10 cellular contexts compared by ENCODE assay signal in genomic region chr12:111427417-111428074, GRCh38. TPM values are rescaled to one million over a fixed set of nuclear protein-coding genes. Genes with fewer than 3 reads are reported as not detected.
DNase-seq lines count a peak whose midpoint lies in the region; ATAC-seq and TF ChIP-seq lines count a peak whose summit lies in the region.
"Had no signal": no experiment of that assay in that cellular context is flagged by ENCODE, and none has a peak within 500 bp of the region (broad histone marks: within the 10 kb centered on the region; RNA-seq: fewer than 3 reads in every experiment).

No MANE protein-coding gene starts in this region.

- peak overlapping the region; percentile 25 to 81 (median 72); a peak in 16 of 22 replicates for H3K9ac ChIP-seq in BLaER1 treated with 17β-estradiol and CSF1 and Interleukin-3, amounts not matched to agents 10 nM and 100 nM

- H3K4me3 ChIP-seq in BLaER1 treated with 17β-estradiol and CSF1 and Interleukin-3, amounts not matched to agents 10 nM and 100 nM = peak overlapping the region in 5 of 10 experiments; percentile 26 to 59 (median 44); a peak in 5 of 20 replicates
- H3K4me3 ChIP-seq in effector memory CD4-positive, alpha-beta T cell (ENCODE audit: insufficient read depth, low read depth, low read length, poor library complexity, severe bottlenecking) = no peak overlapping the region
- no peak overlapping the region for H3K4me3 ChIP-seq in osteoblast (ENCODE audit: insufficient read depth, low read length)
- H3K4me3 ChIP-seq: pancreas had no signal

- peak overlapping the region; percentile 93 to 100 (median 98) for H3K4me2 ChIP-seq in BLaER1 treated with 17β-estradiol and CSF1 and Interleukin-3, amounts not matched to agents 10 nM and 100 nM
- no peak overlapping the region for H3K4me2 ChIP-seq in osteoblast (ENCODE audit: insufficient read depth, low read length)

- H3K4me1 ChIP-seq in BLaER1 treated with 17β-estradiol and CSF1 and Interleukin-3, amounts not matched to agents 10 nM and 100 nM = peaks cover 97 to 100% (median 99%) of the 10 kb centered on the region in 10 experiments
- H3K4me1 ChIP-seq in effector memory CD4-positive, alpha-beta T cell (ENCODE audit: control insufficient read depth, insufficient read depth, low read length, poor library complexity, severe bottlenecking) = peaks cover 87% of the 10 kb centered on the region
- peaks cover 62% of the 10 kb centered on the region for H3K4me1 ChIP-seq in osteoblast (ENCODE audit: insufficient read depth, low read length)

- peaks cover 98% of the 10 kb centered on the region for H3K79me2 ChIP-seq in osteoblast (ENCODE audit: insufficient read depth, low read length)

- H4K20me1 ChIP-seq in BLaER1 treated with 17β-estradiol and CSF1 and Interleukin-3, amounts not matched to agents 10 nM and 100 nM = peaks cover 56 to 99% (median 74%) of the 10 kb centered on the region in 11 experiments
- H4K20me1 ChIP-seq in osteoblast (ENCODE audit: insufficient read depth, low read length) = peaks cover 52% of the 10 kb centered on the region

- in situ Hi-C loops in KBM-7 (cut with MboI; ENCODE audit: low pct_unique_long_range_greater_than_20kb, low sequenced_read_pairs) = no loop called here

- H3K9me3 ChIP-seq in BLaER1 treated with 17β-estradiol and CSF1 and Interleukin-3, amounts not matched to agents 10 nM and 100 nM (replicated peaks in 1 of 11) = peaks cover 0 to 8% (median 0%) of the 10 kb centered on the region in 11 experiments; a peak in 5 of 22 replicates
- H3K9me3 ChIP-seq in effector memory CD4-positive, alpha-beta T cell (ENCODE audit: control insufficient read depth, low read length) = no peaks in the 10 kb centered on the region
- H3K9me3 ChIP-seq in osteoblast (ENCODE audit: low read depth, low read length) = no peaks in the 10 kb centered on the region
- H3K9me3 ChIP-seq: pancreas had no signal

- peak; percentile 31 for DNase-seq in D341Med (ENCODE audit: low spot score)
- no peak for DNase-seq in effector memory CD4-positive, alpha-beta T cell
- peak; percentile 48 for DNase-seq in osteoblast (ENCODE audit: insufficient read length, low spot score, missing footprints)
- DNase-seq in activated CD4-positive, CD25-positive, alpha-beta regulatory T cell (lab: John Stamatoyannopoulos, UW) = no peak
- DNase-seq in KBM-7 = no peak
- DNase-seq: dermis blood vessel endothelial cell, NCI-H1092 treated with DMSO at 0.1 percent for 48 hours, pancreas had no signal

- H3K27ac ChIP-seq in BLaER1 treated with 17β-estradiol and CSF1 and Interleukin-3, amounts not matched to agents 10 nM and 100 nM = peak overlapping the region in 10 of 11 experiments; percentile 71 to 92 (median 82); a peak in 19 of 22 replicates
- peak overlapping the region; percentile 100 for H3K27ac ChIP-seq in effector memory CD4-positive, alpha-beta T cell (ENCODE audit: insufficient read depth, low read length, poor library complexity, severe bottlenecking)
- no peak overlapping the region for H3K27ac ChIP-seq in osteoblast (ENCODE audit: low read depth, low read length)
- H3K27ac ChIP-seq: pancreas had no signal

- no peak for ATAC-seq in GM18519 (IDR thresholded peaks at IDR 0.05; ENCODE audit: low FRiP score, unreplicated experiment)
- ATAC-seq: pancreas had no signal

- no peak overlapping the region for H2AFZ ChIP-seq in osteoblast (ENCODE audit: low read length)

- no peak for TF ChIP-seq CTCF in osteoblast (IDR thresholded peaks at IDR 0.05; ENCODE audit: extremely low read depth, low read depth, low read length)

- no peaks in the 10 kb centered on the region for H3K27me3 ChIP-seq in BLaER1 treated with 17β-estradiol and CSF1 and Interleukin-3, amounts not matched to agents 10 nM and 100 nM
- H3K27me3 ChIP-seq in effector memory CD4-positive, alpha-beta T cell (replicated peaks; ENCODE audit: control insufficient read depth, insufficient read depth, low read length, poor library complexity, severe bottlenecking) = no peaks in the 10 kb centered on the region
- no peaks in the 10 kb centered on the region for H3K27me3 ChIP-seq in osteoblast (ENCODE audit: insufficient read depth, low read length)
- H3K27me3 ChIP-seq: pancreas had no signal

- H3K36me3 ChIP-seq in BLaER1 treated with 17β-estradiol and CSF1 and Interleukin-3, amounts not matched to agents 10 nM and 100 nM = peaks cover 9 to 73% (median 48%) of the 10 kb centered on the region in 11 experiments; a peak in 19 of 22 replicates
- peaks cover 3% of the 10 kb centered on the region for H3K36me3 ChIP-seq in effector memory CD4-positive, alpha-beta T cell (ENCODE audit: control insufficient read depth, insufficient read depth, low read length)
- peaks cover 9% of the 10 kb centered on the region for H3K36me3 ChIP-seq in osteoblast (ENCODE audit: insufficient read depth, low read length)
- H3K36me3 ChIP-seq: pancreas had no signal

RNA-seq across cellular contexts. Expression of gene SH2B3, which starts 21.8 kb away (rescaled TPM):
- 32.4 and 51.4 TPM in 2 replicates for total RNA-seq in osteoblast

RNA-seq across cellular contexts. Expression of gene PHETA1, which starts 58.7 kb away (rescaled TPM):
- 8.3 and 9.1 TPM in 2 replicates for total RNA-seq in osteoblast

Comparison
In these comparisons a context has a peak if more than half of its experiments do, and no peak if none do; other contexts are left out.
1. DNase-seq: peak in D341Med (single experiment) and osteoblast (single experiment); none in effector memory CD4-positive, alpha-beta T cell (0 of 3), activated CD4-positive, CD25-positive, alpha-beta regulatory T cell (0 of 4) and KBM-7 (single experiment).